22 cellular contexts compared by ENCODE assay signal in genomic region chr6:158611039-158611438, GRCh38. TPM values are rescaled to one million over a fixed set of nuclear protein-coding genes. Genes with fewer than 3 reads are reported as not detected.
A peak's percentile ranks its signal among the peaks of the same experiment; 100 is the strongest.
DNase-seq lines count a peak whose midpoint lies in the region; ATAC-seq and TF ChIP-seq lines count a peak whose summit lies in the region.
"Had no signal": no experiment of that assay in that cellular context is flagged by ENCODE, and none has a peak within 500 bp of the region (broad histone marks: within the 10 kb centered on the region; RNA-seq: fewer than 3 reads in every experiment).

No MANE protein-coding gene starts in this region.

- H3K79me2 ChIP-seq in neural progenitor cell (ENCODE audit: low read depth), result peaks cover 6% of the 10 kb centered on the region

- POLR2A ChIA-PET in CD8-positive, alpha-beta memory T cell (lab: Charles Lee), result no interaction called here

- H3F3A ChIP-seq in neural progenitor cell (ENCODE audit: low read depth), result peaks cover 6% of the 10 kb centered on the region

- H2AFZ ChIP-seq in neural progenitor cell (replicated peaks), result no peak overlapping the region

- H3K4me2 ChIP-seq in neural progenitor cell, result peak overlapping the region; percentile 14

- H3K4me3 Mint-ChIP-seq in CD8-positive, alpha-beta memory T cell, result no peak overlapping the region
- no peak overlapping the region for H3K4me3 Mint-ChIP-seq in neural progenitor cell
- H3K4me3 Mint-ChIP-seq: activated naive CD8-positive, alpha-beta T cell treated with anti-CD3 and anti-CD28 coated beads, Interleukin-2, amount 10 ng/mL, durations not matched to agents 7 days and 5 days; brain; dendritic cell treated with granulocyte-macrophage colony-stimulating factor and Interleukin-4, amounts not matched to agents 40 ng/mL and 50 ng/mL, for 4 days; IgD-negative memory B cell; naive thymus-derived CD8-positive, alpha-beta T cell had no signal

- H3K4me3 ChIP-seq in CD8-positive, alpha-beta memory T cell (ENCODE audit: low read length), result no peak overlapping the region
- H3K4me3 ChIP-seq in HUES48 (ENCODE audit: low read depth, low read length) (no peak overlapping the region), right cardiac atrium (ENCODE audit: low read length) (no peak overlapping the region), neural progenitor cell (no peak overlapping the region), HAP-1 (no peak overlapping the region)
- H3K4me3 ChIP-seq: transverse colon had no signal

- TF ChIP-seq CTCF in neural progenitor cell (IDR thresholded peaks at IDR 0.05), result no peak

- H3K27me3 Mint-ChIP-seq in CD8-positive, alpha-beta memory T cell, result peaks cover 0 to 3% of the 10 kb centered on the region in 2 donors
- peaks cover 4% of the 10 kb centered on the region for H3K27me3 Mint-ChIP-seq in neural progenitor cell (ENCODE audit: insufficient read depth, low read depth)
- H3K27me3 Mint-ChIP-seq: activated naive CD8-positive, alpha-beta T cell treated with anti-CD3 and anti-CD28 coated beads, Interleukin-2, amount 10 ng/mL, durations not matched to agents 7 days and 5 days; brain; dendritic cell treated with granulocyte-macrophage colony-stimulating factor and Interleukin-4, amounts not matched to agents 40 ng/mL and 50 ng/mL, for 4 days; IgD-negative memory B cell; naive thymus-derived CD8-positive, alpha-beta T cell had no signal

- ATAC-seq in right cardiac atrium (peak; percentile 7 to 8), HG03135 (IDR thresholded peaks at IDR 0.05; ENCODE audit: unreplicated experiment) (no peak)
- ATAC-seq: naive thymus-derived CD8-positive, alpha-beta T cell had no signal

- no peaks in the 10 kb centered on the region for H3K4me1 ChIP-seq in CD8-positive, alpha-beta memory T cell (ENCODE audit: insufficient read depth, low read length)
- H3K4me1 ChIP-seq in HUES48 (ENCODE audit: control insufficient read depth, insufficient read depth, low read length), result peaks cover 18% of the 10 kb centered on the region
- H3K4me1 ChIP-seq in right cardiac atrium (ENCODE audit: control insufficient read depth, insufficient read depth, low read length), result peaks cover 21% of the 10 kb centered on the region
- peaks cover 14% of the 10 kb centered on the region for H3K4me1 ChIP-seq in neural progenitor cell
- H3K4me1 ChIP-seq in HAP-1, result no peaks in the 10 kb centered on the region
- H3K4me1 ChIP-seq: transverse colon had no signal

- CTCF ChIA-PET in CD8-positive, alpha-beta memory T cell (lab: Charles Lee), result interaction anchor here (1.2 to 1.4 kb wide), 3 partner anchors 43 to 523 kb away, joined by 3 to 4 read pairs (median 3); no protein-coding TSS in a partner anchor

- H3K27ac Mint-ChIP-seq in CD8-positive, alpha-beta memory T cell, result peak overlapping the region in 7 of 8 donors; percentile 2 to 84 (median 68)
- H3K27ac Mint-ChIP-seq in neural progenitor cell, result no peak overlapping the region
- H3K27ac Mint-ChIP-seq: activated naive CD8-positive, alpha-beta T cell treated with anti-CD3 and anti-CD28 coated beads, Interleukin-2, amount 10 ng/mL, durations not matched to agents 7 days and 5 days; activated T-helper 2 cell treated with anti-CD3 and anti-CD28 coated beads, Interferon-gamma antibody, Interleukin-2, Interleukin-4, amounts not matched to agents 10 μg/mL and 5 μg/mL and 100 μg/mL, durations not matched to agents 14 hours and 24 hours and 36 hours; dendritic cell treated with granulocyte-macrophage colony-stimulating factor and Interleukin-4, amounts not matched to agents 40 ng/mL and 50 ng/mL, for 4 days had no signal

- H3K9ac ChIP-seq in HUES48 (ENCODE audit: low read depth, low read length) (no peak overlapping the region), neural progenitor cell (no peak overlapping the region)

- peaks cover 0 to 6% (median 4%) of the 10 kb centered on the region in 3 donors for H3K4me1 Mint-ChIP-seq in CD8-positive, alpha-beta memory T cell
- H3K4me1 Mint-ChIP-seq in neural progenitor cell, result no peaks in the 10 kb centered on the region
- H3K4me1 Mint-ChIP-seq: activated naive CD8-positive, alpha-beta T cell treated with anti-CD3 and anti-CD28 coated beads, Interleukin-2, amount 10 ng/mL, durations not matched to agents 7 days and 5 days; IgD-negative memory B cell; naive thymus-derived CD8-positive, alpha-beta T cell had no signal

- no peaks in the 10 kb centered on the region for H4K20me1 ChIP-seq in neural progenitor cell (ENCODE audit: low read depth)

- WGBS in right cardiac atrium, result 56% methylated on average over 3 of the region's 3 CpGs

- in situ Hi-C loops in HAP-1 (cut with MboI; ENCODE audit: low sequenced_read_pairs), result loop anchor here (25.0 kb wide), 1 partner anchor 399 kb away; no protein-coding TSS in a partner anchor

- peaks cover 59% of the 10 kb centered on the region for H3K36me3 ChIP-seq in CD8-positive, alpha-beta memory T cell (ENCODE audit: insufficient read depth, low read length)
- H3K36me3 ChIP-seq in HUES48 (ENCODE audit: control insufficient read depth, insufficient read depth, low read length), result peaks cover 65% of the 10 kb centered on the region
- H3K36me3 ChIP-seq in neural progenitor cell, result peaks cover 6% of the 10 kb centered on the region
- peaks cover 61% of the 10 kb centered on the region for H3K36me3 ChIP-seq in HAP-1 (replicated peaks)

- no peak for DNase-seq in CD8-positive, alpha-beta memory T cell
- DNase-seq in right cardiac atrium, result no peak
- DNase-seq in neural progenitor cell (ENCODE audit: low spot score), result no peak
- no peak for DNase-seq in HAP-1 (ENCODE audit: low spot score in 2 of 2)
- no peak for DNase-seq in hypothalamus (lab: John Stamatoyannopoulos, UW)
- DNase-seq: activated naive CD8-positive, alpha-beta T cell treated with anti-CD3 and anti-CD28 coated beads, Interleukin-2, amount 10 ng/mL, durations not matched to agents 7 days and 5 days; DND-41; kidney; NCI-H1417 treated with DMSO at 0.1 percent for 48 hours; NCI-H524; stimulated activated CD4-positive, alpha-beta T cell treated with anti-CD3 and anti-CD28 coated beads, Interleukin-1b, Interleukin-23, amount 100 ng/mL, for 48 hours; stimulated activated naive CD4-positive, alpha-beta T cell; T1000; transverse colon had no signal

- H3K27ac ChIP-seq in CD8-positive, alpha-beta memory T cell (ENCODE audit: low read depth, low read length), result no peak overlapping the region
- H3K27ac ChIP-seq in HUES48 (ENCODE audit: low read depth, low read length) (peak overlapping the region; percentile 91), right cardiac atrium (ENCODE audit: low read length) (peak overlapping the region; percentile 72), neural progenitor cell (peak overlapping the region; percentile 21)
- H3K27ac ChIP-seq: RWPE1, transverse colon had no signal

- no peaks in the 10 kb centered on the region for H3K9me3 ChIP-seq in CD8-positive, alpha-beta memory T cell (ENCODE audit: low read length)
- H3K9me3 ChIP-seq in HUES48 (ENCODE audit: control insufficient read depth, insufficient read depth, low read length) (no peaks in the 10 kb centered on the region), right cardiac atrium (ENCODE audit: control insufficient read depth, low read length) (no peaks in the 10 kb centered on the region), neural progenitor cell (ENCODE audit: low read depth) (no peaks in the 10 kb centered on the region), HAP-1 (no peaks in the 10 kb centered on the region)
- H3K9me3 ChIP-seq: transverse colon had no signal

- peaks cover 25 to 95% (median 31%) of the 10 kb centered on the region in 3 donors for H3K36me3 Mint-ChIP-seq in CD8-positive, alpha-beta memory T cell
- peaks cover 20% of the 10 kb centered on the region for H3K36me3 Mint-ChIP-seq in neural progenitor cell

- H3K27me3 ChIP-seq in CD8-positive, alpha-beta memory T cell (ENCODE audit: insufficient read depth, low read length, poor library complexity, severe bottlenecking), result no peaks in the 10 kb centered on the region
- no peaks in the 10 kb centered on the region for H3K27me3 ChIP-seq in HUES48 (ENCODE audit: control insufficient read depth, insufficient read depth, low read length)
- no peaks in the 10 kb centered on the region for H3K27me3 ChIP-seq in right cardiac atrium (ENCODE audit: control insufficient read depth, insufficient read depth)
- no peaks in the 10 kb centered on the region for H3K27me3 ChIP-seq in neural progenitor cell
- no peaks in the 10 kb centered on the region for H3K27me3 ChIP-seq in HAP-1 (ENCODE audit: low read depth)
- H3K27me3 ChIP-seq: transverse colon had no signal

- H3K9me3 Mint-ChIP-seq in CD8-positive, alpha-beta memory T cell, result peaks cover 0 to 3% (median 2%) of the 10 kb centered on the region in 5 donors
- peaks cover 11% of the 10 kb centered on the region for H3K9me3 Mint-ChIP-seq in neural progenitor cell
- H3K9me3 Mint-ChIP-seq: dendritic cell treated with granulocyte-macrophage colony-stimulating factor and Interleukin-4, amounts not matched to agents 40 ng/mL and 50 ng/mL, for 4 days had no signal

- intact Hi-C loops in right cardiac atrium (cut with DNase I), result no loop called here

RNA-seq across cellular contexts. Expression of gene DYNLT1, which starts 33.5 kb away (rescaled TPM):
- total RNA-seq in CD8-positive, alpha-beta memory T cell, result 100 to 1,000 TPM in 1 of 2 experiments, 10 to 100 TPM in 1; 94.8 to 103 TPM
- 83.2 TPM for polyA plus RNA-seq in CD8-positive, alpha-beta memory T cell
- total RNA-seq in right cardiac atrium (100 to 1,000 TPM in 3 of 4 donors, 10 to 100 TPM in 1; 97.7 to 115 (median 105) TPM), neural progenitor cell (ENCODE audit: low replicate concordance) (71.1 and 82.8 TPM in 2 replicates)
- polyA plus RNA-seq in right cardiac atrium, result 148 TPM

RNA-seq across cellular contexts. Expression of gene SYTL3, which starts 38.8 kb away (rescaled TPM):
- total RNA-seq in CD8-positive, alpha-beta memory T cell, result 100 to 1,000 TPM in 1 of 2 experiments, 10 to 100 TPM in 1; 96.6 to 102 TPM
- polyA plus RNA-seq in CD8-positive, alpha-beta memory T cell, result 19.5 TPM
- 10 to 100 TPM in 2 of 4 donors, 1 to 10 TPM in 2; 5.1 to 10.4 (median 10.0) TPM for total RNA-seq in right cardiac atrium
- polyA plus RNA-seq in right cardiac atrium, result 5.0 TPM
- total RNA-seq in neural progenitor cell (ENCODE audit: low replicate concordance), result 0.25 TPM in 1 of 2 replicates, not detected in the other

RNA-seq across cellular contexts. Expression of gene TMEM181, which starts 51.1 kb away (rescaled TPM):
- total RNA-seq in CD8-positive, alpha-beta memory T cell, result 10 to 100 TPM; 16.0 to 16.6 TPM
- polyA plus RNA-seq in CD8-positive, alpha-beta memory T cell, result 11.2 TPM
- total RNA-seq in right cardiac atrium, result 10 to 100 TPM; 16.0 to 24.5 (median 18.7) TPM
- polyA plus RNA-seq in right cardiac atrium, result 7.4 TPM
- total RNA-seq in neural progenitor cell (ENCODE audit: low replicate concordance), result 20.8 and 27.3 TPM in 2 replicates

Comparison
In these comparisons a context has a peak if more than half of its experiments do, and no peak if none do; other contexts are left out.
1. RNA of gene SYTL3, which starts 38.8 kb away (total RNA-seq): 96.6 to 102 TPM in CD8-positive, alpha-beta memory T cell; 5.1 to 10.4 TPM in right cardiac atrium and 0.25 TPM in neural progenitor cell; every median in the first group is over 4 times any median in the second.